In the genomic region with DNA sequence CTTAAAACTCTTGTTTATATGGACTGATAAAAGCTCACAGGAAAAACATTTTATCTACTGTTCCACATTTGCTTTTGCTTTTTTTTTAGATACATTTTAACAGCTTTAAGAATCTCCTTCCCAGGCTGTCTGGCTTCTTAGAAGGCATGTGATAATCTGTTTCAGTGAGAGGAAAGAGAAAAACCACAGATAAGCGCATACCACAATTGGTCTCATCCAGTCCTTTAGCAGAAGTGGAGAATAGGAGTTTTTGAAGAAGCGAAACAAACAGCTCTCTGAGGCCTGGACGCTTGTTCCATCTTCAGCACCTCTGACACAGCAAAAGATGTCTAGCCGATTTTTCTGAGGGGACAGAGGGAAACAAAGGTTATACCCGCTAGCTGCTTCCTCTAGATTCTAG, we compare ENCODE assay signal across 9 cellular contexts. TPM values are rescaled to one million over a fixed set of nuclear protein-coding genes. Genes with fewer than 3 reads are reported as not detected.
DNase-seq lines count a peak whose midpoint lies in the region; ATAC-seq and TF ChIP-seq lines count a peak whose summit lies in the region.
"Had no signal": no experiment of that assay in that cellular context is flagged by ENCODE, and none has a peak within 500 bp of the region (broad histone marks: within the 10 kb centered on the region; RNA-seq: fewer than 3 reads in every experiment).

No MANE protein-coding gene starts in this region.

- H4K20me1 ChIP-seq in GM23338 (replicated peaks; ENCODE audit: insufficient read depth): peaks cover 8% of the 10 kb centered on the region; the same call in 1 of the 2 replicates

- TF ChIP-seq CTCF in cardiac muscle cell (IDR thresholded peaks at IDR 0.05; ENCODE audit: low read depth, low read length): no peak
- TF ChIP-seq CTCF in left ventricle myocardium inferior (IDR thresholded peaks at IDR 0.05; ENCODE audit: borderline replicate concordance): no peak
- TF ChIP-seq CTCF in dorsolateral prefrontal cortex (IDR thresholded peaks at IDR 0.05 in 54 of 56, conservative IDR thresholded peaks at IDR 0.05 in 2 of 56; ENCODE audit: low read depth in 1 of 56, partially characterized antibody in 56 of 56): no peak
- TF ChIP-seq CTCF in GM23338 (conservative IDR thresholded peaks at IDR 0.05; ENCODE audit: low read depth in 2 of 2): no peak
- TF ChIP-seq CTCF in psoas muscle (IDR thresholded peaks at IDR 0.05): no peak

- H3K27ac ChIP-seq in cardiac muscle cell (peak overlapping the region; percentile 31), left ventricle myocardium inferior (replicated peaks) (no peak overlapping the region), dorsolateral prefrontal cortex (peak overlapping the region in 50 of 59 donors; percentile 4 to 82 (median 60)), GM23338 (ENCODE audit: low read depth) (no peak overlapping the region), psoas muscle (no peak overlapping the region)
- H3K27ac ChIP-seq: thoracic aorta had no signal

- no peaks in the 10 kb centered on the region for H3K4me1 Mint-ChIP-seq in GM23338

- H3F3A ChIP-seq in GM23338 (replicated peaks; ENCODE audit: low read depth): no peaks in the 10 kb centered on the region

- no peaks in the 10 kb centered on the region for H3K79me2 ChIP-seq in GM23338 (replicated peaks; ENCODE audit: insufficient read depth)

- no peak overlapping the region for H3K4me3 Mint-ChIP-seq in GM23338

- H3K27me3 ChIP-seq in cardiac muscle cell (no peaks in the 10 kb centered on the region), left ventricle myocardium inferior (ENCODE audit: low read depth) (no peaks in the 10 kb centered on the region), dorsolateral prefrontal cortex (no peaks in the 10 kb centered on the region), GM23338 (ENCODE audit: insufficient read depth) (no peaks in the 10 kb centered on the region), psoas muscle (ENCODE audit: insufficient read depth in 3 of 3, low read length in 2 of 3) (no peaks in the 10 kb centered on the region)

- 90 to 91% (median 91%) methylated on average over 5 of the region's 5 CpGs for WGBS in psoas muscle, 3 donors

- DNase-seq in cardiac muscle cell (ENCODE audit: low read depth in 1 of 2, low spot score in 1 of 2) (peak in 1 of 2 donors; percentile 86), left ventricle myocardium inferior (no peak), Kasumi-1 (lab: John Stamatoyannopoulos, UW) (peak; percentile 87 to 89), dorsolateral prefrontal cortex (no peak), GM23338 (ENCODE audit: low spot score) (no peak), NCI-H1417 treated with DMSO at 0.1 percent for 48 hours (lab: John Stamatoyannopoulos, UW) (no peak), psoas muscle (no peak)

- H3K9me2 ChIP-seq in GM23338 (ENCODE audit: insufficient read depth): no peaks in the 10 kb centered on the region

- no peak overlapping the region for H3K4me2 ChIP-seq in GM23338

- H2AFZ ChIP-seq in GM23338: no peak overlapping the region

- no peaks in the 10 kb centered on the region for H3K27me3 Mint-ChIP-seq in GM23338 (ENCODE audit: insufficient read depth, low read depth, poor library complexity)

- H3K36me3 ChIP-seq in cardiac muscle cell: peaks cover 26% of the 10 kb centered on the region
- H3K36me3 ChIP-seq in left ventricle myocardium inferior: peaks cover 99% of the 10 kb centered on the region
- peaks cover 68% of the 10 kb centered on the region for H3K36me3 ChIP-seq in GM23338 (ENCODE audit: insufficient read depth)
- peaks cover 15 to 100% of the 10 kb centered on the region in 2 donors for H3K36me3 ChIP-seq in psoas muscle (ENCODE audit: insufficient read depth in 1 of 2, low read depth in 1 of 2)

- H3K4me1 ChIP-seq in cardiac muscle cell (ENCODE audit: low read depth): peaks cover 14% of the 10 kb centered on the region
- H3K4me1 ChIP-seq in left ventricle myocardium inferior: peaks cover 14% of the 10 kb centered on the region
- no peaks in the 10 kb centered on the region for H3K4me1 ChIP-seq in GM23338 (ENCODE audit: insufficient read depth)
- no peaks in the 10 kb centered on the region for H3K4me1 ChIP-seq in psoas muscle

- H3K9me3 ChIP-seq in cardiac muscle cell (ENCODE audit: low read depth): no peaks in the 10 kb centered on the region
- no peaks in the 10 kb centered on the region for H3K9me3 ChIP-seq in left ventricle myocardium inferior (replicated peaks)
- H3K9me3 ChIP-seq in psoas muscle: no peaks in the 10 kb centered on the region
- H3K9me3 ChIP-seq: thoracic aorta had no signal

- H3K27ac Mint-ChIP-seq in GM23338: no peak overlapping the region

- no peak for ATAC-seq in HG03039 (IDR thresholded peaks at IDR 0.05; ENCODE audit: unreplicated experiment)
- ATAC-seq in GM23338: no peak
- ATAC-seq in psoas muscle: no peak

- no peaks in the 10 kb centered on the region for H3K9me3 Mint-ChIP-seq in GM23338

- H3K4me3 ChIP-seq in cardiac muscle cell: no peak overlapping the region
- no peak overlapping the region for H3K4me3 ChIP-seq in left ventricle myocardium inferior
- no peak overlapping the region for H3K4me3 ChIP-seq in dorsolateral prefrontal cortex
- H3K4me3 ChIP-seq in GM23338: no peak overlapping the region
- H3K4me3 ChIP-seq in psoas muscle: no peak overlapping the region
- H3K4me3 ChIP-seq: thoracic aorta had no signal

- intact Hi-C loops in left ventricle myocardium inferior (cut with micrococcal nuclease): no loop called here
- intact Hi-C loops in dorsolateral prefrontal cortex (cut with DNase I): no loop called here
- intact Hi-C loops in psoas muscle (cut with DNase I): no loop called here

- H3K36me3 Mint-ChIP-seq in GM23338 (ENCODE audit: low read depth): peaks cover 75% of the 10 kb centered on the region

TF ChIP-seq in GM23338, 12 proteins besides CTCF, POLR2A, EP300 and RAD21 (continues in another document):
- TF ChIP-seq CREB1 (CRISPR knock-in tag; IDR thresholded peaks at IDR 0.05; ENCODE audit: low read depth) (no peak), EZH2phosphoT487 (IDR thresholded peaks at IDR 0.05; ENCODE audit: unreplicated experiment) (no peak)
- TF ChIP-seq, protein P1, sequence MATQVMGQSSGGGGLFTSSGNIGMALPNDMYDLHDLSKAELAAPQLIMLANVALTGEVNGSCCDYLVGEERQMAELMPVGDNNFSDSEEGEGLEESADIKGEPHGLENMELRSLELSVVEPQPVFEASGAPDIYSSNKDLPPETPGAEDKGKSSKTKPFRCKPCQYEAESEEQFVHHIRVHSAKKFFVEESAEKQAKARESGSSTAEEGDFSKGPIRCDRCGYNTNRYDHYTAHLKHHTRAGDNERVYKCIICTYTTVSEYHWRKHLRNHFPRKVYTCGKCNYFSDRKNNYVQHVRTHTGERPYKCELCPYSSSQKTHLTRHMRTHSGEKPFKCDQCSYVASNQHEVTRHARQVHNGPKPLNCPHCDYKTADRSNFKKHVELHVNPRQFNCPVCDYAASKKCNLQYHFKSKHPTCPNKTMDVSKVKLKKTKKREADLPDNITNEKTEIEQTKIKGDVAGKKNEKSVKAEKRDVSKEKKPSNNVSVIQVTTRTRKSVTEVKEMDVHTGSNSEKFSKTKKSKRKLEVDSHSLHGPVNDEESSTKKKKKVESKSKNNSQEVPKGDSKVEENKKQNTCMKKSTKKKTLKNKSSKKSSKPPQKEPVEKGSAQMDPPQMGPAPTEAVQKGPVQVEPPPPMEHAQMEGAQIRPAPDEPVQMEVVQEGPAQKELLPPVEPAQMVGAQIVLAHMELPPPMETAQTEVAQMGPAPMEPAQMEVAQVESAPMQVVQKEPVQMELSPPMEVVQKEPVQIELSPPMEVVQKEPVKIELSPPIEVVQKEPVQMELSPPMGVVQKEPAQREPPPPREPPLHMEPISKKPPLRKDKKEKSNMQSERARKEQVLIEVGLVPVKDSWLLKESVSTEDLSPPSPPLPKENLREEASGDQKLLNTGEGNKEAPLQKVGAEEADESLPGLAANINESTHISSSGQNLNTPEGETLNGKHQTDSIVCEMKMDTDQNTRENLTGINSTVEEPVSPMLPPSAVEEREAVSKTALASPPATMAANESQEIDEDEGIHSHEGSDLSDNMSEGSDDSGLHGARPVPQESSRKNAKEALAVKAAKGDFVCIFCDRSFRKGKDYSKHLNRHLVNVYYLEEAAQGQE (IDR thresholded peaks at IDR 0.05; ENCODE audit: unreplicated experiment): no peak

RNA-seq across cellular contexts. Expression of gene RMC1, which starts 37.6 kb away (rescaled TPM):
- total RNA-seq in cardiac muscle cell: 10.4 and 13.5 TPM in 2 replicates
- polyA plus RNA-seq in cardiac muscle cell: 18.3 and 28.0 TPM in 2 replicates
- 14.7 TPM for total RNA-seq in left ventricle myocardium inferior
- total RNA-seq in dorsolateral prefrontal cortex: 10 to 100 TPM; 23.8 to 53.6 (median 39.2) TPM
- 18.9 and 23.3 TPM in 2 replicates for total RNA-seq in GM23338 (2014; rRNA removed; shearing (Covaris generic))
- 23.6 and 24.6 TPM in 2 replicates for polyA plus RNA-seq in GM23338 (2016; fragmentation: Nextera tagmentation; extraction: Ambion mirVana)
- total RNA-seq in psoas muscle: 10 to 100 TPM; 13.8 to 20.1 (median 16.4) TPM
- 10 to 100 TPM; 19.3 to 33.9 (median 20.1) TPM for polyA plus RNA-seq in psoas muscle

RNA-seq across cellular contexts. Expression of gene NPC1, which starts 45.4 kb away (rescaled TPM):
- total RNA-seq in cardiac muscle cell (22.4 and 25.9 TPM in 2 replicates), left ventricle myocardium inferior (10.3 TPM), dorsolateral prefrontal cortex (100 to 1,000 TPM in 58 of 120 experiments, 10 to 100 TPM in 62; 45.2 to 321 (median 99.6) TPM), psoas muscle (10 to 100 TPM; 27.6 to 58.0 (median 41.8) TPM)
- polyA plus RNA-seq in cardiac muscle cell (14.1 and 19.4 TPM in 2 replicates), GM23338 (2016; fragmentation: Nextera tagmentation; extraction: Ambion mirVana) (18.3 and 18.4 TPM in 2 replicates), psoas muscle (100 to 1,000 TPM in 1 of 3 donors, 10 to 100 TPM in 2; 24.8 to 126 (median 30.3) TPM)
- 41.7 and 45.1 TPM in 2 replicates for total RNA-seq in GM23338 (2014; rRNA removed; shearing (Covaris generic))

Comparison
In these comparisons a context has a peak if more than half of its experiments do, and no peak if none do; other contexts are left out.
1. H3K27ac ChIP-seq: peak in cardiac muscle cell (single experiment) and dorsolateral prefrontal cortex (50 of 59); none in left ventricle myocardium inferior (single experiment), GM23338 (single experiment) and psoas muscle (single experiment).
2. DNase-seq: peak in Kasumi-1 (2 of 2); none in left ventricle myocardium inferior (single experiment), dorsolateral prefrontal cortex (0 of 10), GM23338 (single experiment), NCI-H1417 treated with DMSO at 0.1 percent for 48 hours (single experiment) and psoas muscle (0 of 2).